In genomic region chr11:75571625-75572024, GRCh38 we compare ENCODE assay signal across 26 cellular contexts.
"Had no signal": no experiment of that assay in that cellular context is flagged by ENCODE, and none has a peak within 500 bp of the region (broad histone marks: within the 10 kb centered on the region; RNA-seq: fewer than 3 reads in every experiment).

No MANE protein-coding gene starts in this region.

- DNase-seq: activated CD4-positive, alpha-beta memory T cell treated with anti-CD3 and anti-CD28 coated beads, Interleukin-2, amount 10 ng/mL, durations not matched to agents 7 days and 5 days; activated CD4-positive, alpha-beta T cell treated with anti-CD3 and anti-CD28 coated beads for 1 hour; activated CD4-positive, alpha-beta T cell treated with anti-CD3 and anti-CD28 coated beads, Interleukin-2, amount 10 ng/mL, durations not matched to agents 7 days and 5 days; activated naive CD4-positive, alpha-beta T cell; activated T-cell treated with anti-CD3 and anti-CD28 coated beads, Interleukin-2, amount 50 U/mL, for 72 hours; dorsolateral prefrontal cortex; effector memory CD4-positive, alpha-beta T cell; foreskin fibroblast; heart left ventricle; mammary epithelial cell; naive B cell; nephron progenitor cell; right lobe of liver; stimulated activated CD4-positive, alpha-beta T cell treated with anti-CD3 and anti-CD28 coated beads, Interleukin-4, amount 100 ng/mL, for 24 hours; T-helper 2 cell; thyroid gland had no signal

- H3K27me3 Mint-ChIP-seq: activated CD4-positive, alpha-beta memory T cell treated with anti-CD3 and anti-CD28 coated beads, Interleukin-2, amount 10 ng/mL, durations not matched to agents 7 days and 5 days; activated CD4-positive, alpha-beta T cell treated with anti-CD3 and anti-CD28 coated beads, Interleukin-2, amount 10 ng/mL, durations not matched to agents 7 days and 5 days; naive B cell; progenitor cell of endocrine pancreas; stimulated activated naive CD8-positive, alpha-beta T cell treated with anti-CD3 and anti-CD28 coated beads, Interleukin-15, Interleukin-2, amounts not matched to agents 100 ng/mL and 50 ng/mL, for 24 hours had no signal

- H3K27ac ChIP-seq: dorsolateral prefrontal cortex, neutrophil, ovary, right lobe of liver, thyroid gland had no signal

- H3K4me3 Mint-ChIP-seq: activated CD4-positive, alpha-beta memory T cell treated with anti-CD3 and anti-CD28 coated beads, Interleukin-2, amount 10 ng/mL, durations not matched to agents 7 days and 5 days; activated CD4-positive, alpha-beta T cell treated with anti-CD3 and anti-CD28 coated beads, Interleukin-2, amount 10 ng/mL, durations not matched to agents 7 days and 5 days; activated T-cell treated with anti-CD3 and anti-CD28 coated beads, Interleukin-2, amount 50 U/mL, for 72 hours; mesothelial cell of epicardium; naive B cell; nephron progenitor cell; stimulated activated effector memory CD8-positive, alpha-beta T cell treated with anti-CD3 and anti-CD28 coated beads, Interleukin-12 subunit alpha, Interleukin-12 subunit beta, amount 100 ng/mL, for 72 hours; stimulated activated naive CD8-positive, alpha-beta T cell treated with anti-CD3 and anti-CD28 coated beads, Interleukin-15, Interleukin-2, amounts not matched to agents 100 ng/mL and 50 ng/mL, for 24 hours; WTC11 had no signal

- H3K36me3 Mint-ChIP-seq: activated naive CD4-positive, alpha-beta T cell treated with anti-CD3 and anti-CD28 coated beads, Interleukin-2, amount 50 U/mL, for 72 hours; naive B cell had no signal

- H3K4me3 ChIP-seq: breast epithelium, coronary artery, dorsolateral prefrontal cortex, heart left ventricle, ovary, right lobe of liver, thyroid gland had no signal

- ATAC-seq: activated naive CD4-positive, alpha-beta T cell treated with anti-CD3 and anti-CD28 coated beads, Interleukin-2, amount 50 U/mL, for 72 hours; activated T-cell treated with anti-CD3 and anti-CD28 coated beads, Interleukin-2, amount 50 U/mL, for 72 hours; right lobe of liver; stimulated activated effector memory CD8-positive, alpha-beta T cell treated with anti-CD3 and anti-CD28 coated beads, Interleukin-12 subunit alpha, Interleukin-12 subunit beta, amount 100 ng/mL, for 72 hours; WTC11 had no signal

- H3K9me3 ChIP-seq: breast epithelium, heart left ventricle, neutrophil, ovary, right lobe of liver, thyroid gland had no signal

- H3K4me1 ChIP-seq: right lobe of liver had no signal

- H3K9me3 Mint-ChIP-seq: activated CD4-positive, alpha-beta memory T cell treated with anti-CD3 and anti-CD28 coated beads, Interleukin-2, amount 10 ng/mL, durations not matched to agents 7 days and 5 days; activated CD4-positive, alpha-beta T cell treated with anti-CD3 and anti-CD28 coated beads, Interleukin-2, amount 10 ng/mL, durations not matched to agents 7 days and 5 days; activated naive CD4-positive, alpha-beta T cell treated with anti-CD3 and anti-CD28 coated beads, Interleukin-2, amount 50 U/mL, for 72 hours; activated T-cell treated with anti-CD3 and anti-CD28 coated beads, Interleukin-2, amount 50 U/mL, for 72 hours; mesothelial cell of epicardium; nephron progenitor cell; stimulated activated effector memory CD8-positive, alpha-beta T cell treated with anti-CD3 and anti-CD28 coated beads, Interleukin-12 subunit alpha, Interleukin-12 subunit beta, amount 100 ng/mL, for 72 hours; stimulated activated naive CD8-positive, alpha-beta T cell treated with anti-CD3 and anti-CD28 coated beads, Interleukin-15, Interleukin-2, amounts not matched to agents 100 ng/mL and 50 ng/mL, for 24 hours; WTC11 had no signal

- H3K36me3 ChIP-seq: neutrophil, ovary had no signal

- H3K27me3 ChIP-seq: breast epithelium, dorsolateral prefrontal cortex, heart left ventricle, ovary, right lobe of liver, thyroid gland had no signal

- H3K27ac Mint-ChIP-seq: activated CD4-positive, alpha-beta memory T cell treated with anti-CD3 and anti-CD28 coated beads, Interleukin-2, amount 10 ng/mL, durations not matched to agents 7 days and 5 days; activated CD4-positive, alpha-beta T cell treated with anti-CD3 and anti-CD28 coated beads, Interleukin-2, amount 10 ng/mL, durations not matched to agents 7 days and 5 days; activated T-cell treated with anti-CD3 and anti-CD28 coated beads, Interleukin-2, amount 50 U/mL, for 72 hours; nephron progenitor cell; progenitor cell of endocrine pancreas; stimulated activated effector memory CD8-positive, alpha-beta T cell treated with anti-CD3 and anti-CD28 coated beads, Interleukin-12 subunit alpha, Interleukin-12 subunit beta, amount 100 ng/mL, for 72 hours; stimulated activated naive CD8-positive, alpha-beta T cell treated with anti-CD3 and anti-CD28 coated beads, Interleukin-15, Interleukin-2, amounts not matched to agents 100 ng/mL and 50 ng/mL, for 24 hours had no signal
